Comparison of ENCODE assay signal across 1 cellular context in the genomic region with DNA sequence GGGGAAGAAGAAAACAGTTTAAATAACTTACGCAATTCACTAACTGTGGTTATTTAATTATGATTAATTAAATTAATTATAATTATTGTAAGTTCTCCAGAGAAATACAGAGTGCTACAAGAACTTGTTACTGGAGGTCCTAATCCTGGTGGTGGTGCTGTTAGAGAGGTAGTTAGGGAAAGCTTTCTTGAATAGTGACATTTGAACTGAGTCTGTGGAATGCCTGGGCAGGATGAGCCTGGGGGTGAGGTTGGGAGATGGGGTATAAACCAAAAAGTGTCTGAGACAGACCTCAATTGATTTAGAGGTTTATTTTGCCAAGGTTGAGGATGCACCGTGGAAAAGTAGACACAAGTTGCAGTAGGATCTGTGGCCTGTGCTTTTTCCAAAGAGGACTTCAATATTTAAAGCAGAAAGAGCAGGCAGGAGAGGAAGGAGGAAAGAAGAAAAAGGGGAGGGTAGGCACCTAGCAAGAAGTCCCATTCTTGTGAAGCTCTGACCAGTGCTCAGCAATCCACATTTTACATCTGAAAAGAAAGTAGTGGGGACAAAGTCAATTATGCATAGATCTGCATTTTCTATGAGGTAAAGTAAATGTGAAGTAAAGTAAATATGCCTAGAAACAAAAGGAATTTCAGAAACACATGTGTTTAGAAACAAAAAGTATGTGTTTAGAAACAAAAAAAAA.
A peak's percentile ranks its signal among the peaks of the same experiment; 100 is the strongest.
TF ChIP-seq lines count a peak whose summit lies in the region.

No MANE protein-coding gene starts in this region.

TF ChIP-seq in WTC11, 78 proteins besides CTCF, POLR2A, EP300 and RAD21:
- TF ChIP-seq, protein P1, sequence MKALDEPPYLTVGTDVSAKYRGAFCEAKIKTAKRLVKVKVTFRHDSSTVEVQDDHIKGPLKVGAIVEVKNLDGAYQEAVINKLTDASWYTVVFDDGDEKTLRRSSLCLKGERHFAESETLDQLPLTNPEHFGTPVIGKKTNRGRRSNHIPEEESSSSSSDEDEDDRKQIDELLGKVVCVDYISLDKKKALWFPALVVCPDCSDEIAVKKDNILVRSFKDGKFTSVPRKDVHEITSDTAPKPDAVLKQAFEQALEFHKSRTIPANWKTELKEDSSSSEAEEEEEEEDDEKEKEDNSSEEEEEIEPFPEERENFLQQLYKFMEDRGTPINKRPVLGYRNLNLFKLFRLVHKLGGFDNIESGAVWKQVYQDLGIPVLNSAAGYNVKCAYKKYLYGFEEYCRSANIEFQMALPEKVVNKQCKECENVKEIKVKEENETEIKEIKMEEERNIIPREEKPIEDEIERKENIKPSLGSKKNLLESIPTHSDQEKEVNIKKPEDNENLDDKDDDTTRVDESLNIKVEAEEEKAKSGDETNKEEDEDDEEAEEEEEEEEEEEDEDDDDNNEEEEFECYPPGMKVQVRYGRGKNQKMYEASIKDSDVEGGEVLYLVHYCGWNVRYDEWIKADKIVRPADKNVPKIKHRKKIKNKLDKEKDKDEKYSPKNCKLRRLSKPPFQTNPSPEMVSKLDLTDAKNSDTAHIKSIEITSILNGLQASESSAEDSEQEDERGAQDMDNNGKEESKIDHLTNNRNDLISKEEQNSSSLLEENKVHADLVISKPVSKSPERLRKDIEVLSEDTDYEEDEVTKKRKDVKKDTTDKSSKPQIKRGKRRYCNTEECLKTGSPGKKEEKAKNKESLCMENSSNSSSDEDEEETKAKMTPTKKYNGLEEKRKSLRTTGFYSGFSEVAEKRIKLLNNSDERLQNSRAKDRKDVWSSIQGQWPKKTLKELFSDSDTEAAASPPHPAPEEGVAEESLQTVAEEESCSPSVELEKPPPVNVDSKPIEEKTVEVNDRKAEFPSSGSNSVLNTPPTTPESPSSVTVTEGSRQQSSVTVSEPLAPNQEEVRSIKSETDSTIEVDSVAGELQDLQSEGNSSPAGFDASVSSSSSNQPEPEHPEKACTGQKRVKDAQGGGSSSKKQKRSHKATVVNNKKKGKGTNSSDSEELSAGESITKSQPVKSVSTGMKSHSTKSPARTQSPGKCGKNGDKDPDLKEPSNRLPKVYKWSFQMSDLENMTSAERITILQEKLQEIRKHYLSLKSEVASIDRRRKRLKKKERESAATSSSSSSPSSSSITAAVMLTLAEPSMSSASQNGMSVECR (CRISPR knock-in tag; IDR thresholded peaks at IDR 0.05; ENCODE audit: borderline replicate concordance): no peak
- TF ChIP-seq MXD4 (CRISPR knock-in tag; IDR thresholded peaks at IDR 0.05; ENCODE audit: borderline replicate concordance): no peak
- TF ChIP-seq, protein P2, sequence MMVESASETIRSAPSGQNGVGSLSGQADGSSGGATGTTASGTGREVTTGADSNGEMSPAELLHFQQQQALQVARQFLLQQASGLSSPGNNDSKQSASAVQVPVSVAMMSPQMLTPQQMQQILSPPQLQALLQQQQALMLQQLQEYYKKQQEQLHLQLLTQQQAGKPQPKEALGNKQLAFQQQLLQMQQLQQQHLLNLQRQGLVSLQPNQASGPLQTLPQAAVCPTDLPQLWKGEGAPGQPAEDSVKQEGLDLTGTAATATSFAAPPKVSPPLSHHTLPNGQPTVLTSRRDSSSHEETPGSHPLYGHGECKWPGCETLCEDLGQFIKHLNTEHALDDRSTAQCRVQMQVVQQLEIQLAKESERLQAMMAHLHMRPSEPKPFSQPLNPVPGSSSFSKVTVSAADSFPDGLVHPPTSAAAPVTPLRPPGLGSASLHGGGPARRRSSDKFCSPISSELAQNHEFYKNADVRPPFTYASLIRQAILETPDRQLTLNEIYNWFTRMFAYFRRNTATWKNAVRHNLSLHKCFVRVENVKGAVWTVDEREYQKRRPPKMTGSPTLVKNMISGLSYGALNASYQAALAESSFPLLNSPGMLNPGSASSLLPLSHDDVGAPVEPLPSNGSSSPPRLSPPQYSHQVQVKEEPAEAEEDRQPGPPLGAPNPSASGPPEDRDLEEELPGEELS (CRISPR knock-in tag; IDR thresholded peaks at IDR 0.05): peak; percentile 24; the same call in 1 of the 2 replicates
- peak; percentile 25; the same call in 1 of the 2 replicates for TF ChIP-seq PRDM15 (CRISPR knock-in tag; IDR thresholded peaks at IDR 0.05)
